17 cellular contexts compared by ENCODE assay signal in the genomic region with DNA sequence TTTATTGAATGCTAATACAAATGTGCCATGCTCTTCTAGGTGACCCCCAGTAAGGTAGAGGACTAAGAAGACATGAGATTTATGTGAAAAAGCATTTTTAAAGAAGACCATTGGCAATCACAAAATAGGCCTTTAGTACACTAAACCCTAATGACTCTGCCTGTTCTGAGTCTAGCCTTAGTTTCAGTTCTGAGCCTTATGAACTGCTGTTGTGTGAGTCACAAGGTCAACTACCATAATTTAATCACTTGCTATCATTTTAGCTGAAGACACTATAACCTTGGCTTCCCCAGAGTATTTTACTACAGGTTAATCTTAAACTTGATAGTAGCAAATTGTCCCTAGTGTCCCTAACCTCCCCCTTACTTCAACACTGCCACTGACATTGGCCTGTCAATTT. TPM values are rescaled to one million over a fixed set of nuclear protein-coding genes. Genes with fewer than 3 reads are reported as not detected.
DNase-seq lines count a peak whose midpoint lies in the region; ATAC-seq and TF ChIP-seq lines count a peak whose summit lies in the region.
"Had no signal": no experiment of that assay in that cellular context is flagged by ENCODE, and none has a peak within 500 bp of the region (broad histone marks: within the 10 kb centered on the region; RNA-seq: fewer than 3 reads in every experiment).

No MANE protein-coding gene starts in this region.

- H3K27ac ChIP-seq in fibroblast of lung (ENCODE audit: insufficient read depth, low read length): no peak overlapping the region
- H3K27ac ChIP-seq: BLaER1 treated with 17β-estradiol and CSF1 and Interleukin-3, amounts not matched to agents 10 nM and 100 nM; lower lobe of right lung; parathyroid adenoma; suprapubic skin had no signal

- peaks cover 14% of the 10 kb centered on the region for H3K36me3 Mint-ChIP-seq in activated CD4-positive, alpha-beta T cell treated with anti-CD3 and anti-CD28 coated beads for 36 hours (ENCODE audit: low read depth)

- no peaks in the 10 kb centered on the region for H3K9me3 Mint-ChIP-seq in activated CD4-positive, alpha-beta T cell treated with anti-CD3 and anti-CD28 coated beads for 36 hours (ENCODE audit: low read depth)

- CTCF ChIA-PET in activated CD4-positive, alpha-beta T cell treated with anti-CD3 and anti-CD28 coated beads for 36 hours (lab: Charles Lee): interaction anchor here (0.9 kb wide), 1 partner anchor 81 kb away, joined by 3 read pairs; no protein-coding TSS in a partner anchor

- H3K9me3 ChIP-seq in fibroblast of lung (ENCODE audit: control insufficient read depth, insufficient read depth, low read depth, low read length): no peaks in the 10 kb centered on the region
- H3K9me3 ChIP-seq: BLaER1 treated with 17β-estradiol and CSF1 and Interleukin-3, amounts not matched to agents 10 nM and 100 nM; lower lobe of right lung; suprapubic skin had no signal

- peak overlapping the region; percentile 48 for H3K4me2 ChIP-seq in fibroblast of lung (ENCODE audit: extremely low read depth, insufficient read depth, low read length)
- H3K4me2 ChIP-seq: BLaER1 treated with 17β-estradiol and CSF1 and Interleukin-3, amounts not matched to agents 10 nM and 100 nM had no signal

- no peak for TF ChIP-seq CTCF in fibroblast of lung (conservative IDR thresholded peaks at IDR 0.05 in 1 of 2, IDR thresholded peaks at IDR 0.05 in 1 of 2; ENCODE audit: low read depth in 1 of 2, low read length in 2 of 2)

- no peaks in the 10 kb centered on the region for H3K79me2 ChIP-seq in fibroblast of lung (ENCODE audit: control insufficient read depth, insufficient read depth, low read length)
- H3K79me2 ChIP-seq: parathyroid adenoma had no signal

- DNase-seq in activated CD4-positive, alpha-beta T cell treated with anti-CD3 and anti-CD28 coated beads for 36 hours: no peak
- DNase-seq in activated CD4-positive, alpha-beta T cell treated with anti-CD3 and anti-CD28 coated beads, Interleukin-2, amount 50 U/mL, for 48 hours: no peak
- peak; percentile 2 for DNase-seq in RPMI7951 (ENCODE audit: low read depth)
- DNase-seq in fibroblast of lung (ENCODE audit: low read depth in 2 of 2): peak in 1 of 2 donors; percentile 25
- DNase-seq in renal cortical epithelial cell (ENCODE audit: low read depth): peak; percentile 16
- DNase-seq in SHP77 (lab: John Stamatoyannopoulos, UW): no peak
- DNase-seq in NCI-H69 (lab: John Stamatoyannopoulos, UW): no peak
- no peak for DNase-seq in NCI-H2081 (lab: John Stamatoyannopoulos, UW)
- DNase-seq: 8988T; Karpas-422; lower lobe of right lung; NCI-H1417; NCI-H526 treated with DMSO at 0.1 percent for 48 hours; stimulated activated CD4-positive, alpha-beta T cell treated with anti-CD3 and anti-CD28 coated beads, Interleukin-2, amount 100 ng/mL, for 48 hours had no signal

- no peak overlapping the region for H3K4me3 Mint-ChIP-seq in activated CD4-positive, alpha-beta T cell treated with anti-CD3 and anti-CD28 coated beads for 36 hours

- H3K4me3 ChIP-seq in fibroblast of lung (replicated peaks in 1 of 4; ENCODE audit: control extremely low read depth in 1 of 4, insufficient read depth in 1 of 4, low read depth in 3 of 4, low read length in 4 of 4): peak overlapping the region in 1 of 4 experiments; percentile 1
- H3K4me3 ChIP-seq: BLaER1 treated with 17β-estradiol and CSF1 and Interleukin-3, amounts not matched to agents 10 nM and 100 nM; lower lobe of right lung; suprapubic skin had no signal

- peaks cover 7% of the 10 kb centered on the region for H3K4me1 ChIP-seq in fibroblast of lung (ENCODE audit: control insufficient read depth, extremely low read depth, insufficient read depth, low read length)
- H3K4me1 ChIP-seq: BLaER1 treated with 17β-estradiol and CSF1 and Interleukin-3, amounts not matched to agents 10 nM and 100 nM; lower lobe of right lung; parathyroid adenoma; suprapubic skin had no signal

- H3K4me1 Mint-ChIP-seq in activated CD4-positive, alpha-beta T cell treated with anti-CD3 and anti-CD28 coated beads for 36 hours: no peaks in the 10 kb centered on the region

- ATAC-seq in activated CD4-positive, alpha-beta T cell treated with anti-CD3 and anti-CD28 coated beads for 36 hours: peak; percentile 91
- ATAC-seq: lower lobe of right lung had no signal

- no peaks in the 10 kb centered on the region for H3K27me3 Mint-ChIP-seq in activated CD4-positive, alpha-beta T cell treated with anti-CD3 and anti-CD28 coated beads for 36 hours

- H2AFZ ChIP-seq in fibroblast of lung (ENCODE audit: low read length): no peak overlapping the region
- H2AFZ ChIP-seq: parathyroid adenoma had no signal

- POLR2A ChIA-PET in activated CD4-positive, alpha-beta T cell treated with anti-CD3 and anti-CD28 coated beads for 36 hours (lab: Charles Lee): no interaction called here

- H3K27me3 ChIP-seq in fibroblast of lung (ENCODE audit: control insufficient read depth, insufficient read depth, low read length): no peaks in the 10 kb centered on the region
- H3K27me3 ChIP-seq: BLaER1 treated with 17β-estradiol and CSF1 and Interleukin-3, amounts not matched to agents 10 nM and 100 nM; suprapubic skin had no signal

- intact Hi-C loops in activated CD4-positive, alpha-beta T cell treated with anti-CD3 and anti-CD28 coated beads for 36 hours (cut with DNase I, micrococcal nuclease): no loop called here

- no peak overlapping the region for H3K27ac Mint-ChIP-seq in activated CD4-positive, alpha-beta T cell treated with anti-CD3 and anti-CD28 coated beads for 36 hours

- H4K20me1 ChIP-seq in fibroblast of lung (ENCODE audit: control insufficient read depth, extremely low read depth, insufficient read depth, low read length): no peaks in the 10 kb centered on the region
- H4K20me1 ChIP-seq: BLaER1 treated with 17β-estradiol and CSF1 and Interleukin-3, amounts not matched to agents 10 nM and 100 nM had no signal

- H3K9ac ChIP-seq in fibroblast of lung (ENCODE audit: insufficient read depth, low read length): no peak overlapping the region
- H3K9ac ChIP-seq: BLaER1 treated with 17β-estradiol and CSF1 and Interleukin-3, amounts not matched to agents 10 nM and 100 nM; parathyroid adenoma had no signal

- peaks cover 6% of the 10 kb centered on the region for H3K36me3 ChIP-seq in fibroblast of lung (ENCODE audit: control insufficient read depth, insufficient read depth, low read length)

RNA-seq across cellular contexts. Expression of a gene that starts 34.4 kb away (rescaled TPM):
- total RNA-seq in activated CD4-positive, alpha-beta T cell treated with anti-CD3 and anti-CD28 coated beads for 36 hours: 10 to 100 TPM; 20.1 to 22.3 TPM
- total RNA-seq in RPMI7951 (2014; rRNA removed; shearing (Covaris generic)): 22.6 and 23.4 TPM in 2 replicates
- total RNA-seq in fibroblast of lung (43.7 and 69.9 TPM in 2 replicates), renal cortical epithelial cell (39.6 and 95.3 TPM in 2 replicates)
- polyA plus RNA-seq in fibroblast of lung: 22.9 and 23.6 TPM in 2 replicates
- polyA plus RNA-seq in fibroblast of lung (2012): 11.3 and 15.2 TPM in 2 replicates
- polyA minus RNA-seq in fibroblast of lung (ENCODE audit: low replicate concordance): 7.9 and 9.6 TPM in 2 replicates

Comparison
In these comparisons a context has a peak if more than half of its experiments do, and no peak if none do; other contexts are left out.
1. DNase-seq: peak in RPMI7951 (single experiment) and renal cortical epithelial cell (single experiment); none in activated CD4-positive, alpha-beta T cell treated with anti-CD3 and anti-CD28 coated beads for 36 hours (single experiment), activated CD4-positive, alpha-beta T cell treated with anti-CD3 and anti-CD28 coated beads, Interleukin-2, amount 50 U/mL, for 48 hours (0 of 2), SHP77 (0 of 2), NCI-H69 (single experiment) and NCI-H2081 (0 of 2).